9 cellular contexts compared by ENCODE assay signal in the genomic region with DNA sequence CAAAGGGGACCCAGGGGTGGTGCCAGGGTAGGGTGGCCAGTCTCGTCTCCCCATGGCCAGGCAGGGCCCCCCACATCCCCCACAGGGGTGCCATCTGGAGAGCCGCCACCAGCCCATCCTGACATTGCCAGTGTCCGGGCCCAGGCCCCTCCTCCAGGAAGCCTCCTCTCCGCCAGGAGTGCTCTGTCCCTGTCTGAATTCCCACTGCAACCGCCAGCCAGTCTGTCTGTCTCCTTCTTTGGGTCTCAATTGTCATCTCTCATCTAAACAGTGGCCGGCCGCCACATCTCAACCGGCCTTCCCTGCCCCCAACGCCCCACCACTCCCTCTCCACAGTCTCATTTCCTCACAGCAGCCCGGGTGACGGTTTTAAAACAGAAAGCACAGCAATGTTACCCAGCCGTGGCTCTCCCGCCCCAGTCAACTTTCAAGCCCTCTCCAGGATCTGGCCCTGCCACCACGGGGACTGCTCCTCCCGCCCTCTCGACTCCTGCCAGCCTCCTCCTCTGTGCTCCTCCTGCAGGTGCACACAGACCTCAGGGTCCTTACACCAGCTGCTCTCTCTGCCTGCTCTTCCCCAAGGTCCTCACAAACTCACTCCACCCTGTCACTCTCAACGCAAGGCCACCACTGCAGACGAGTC. TPM values are rescaled to one million over a fixed set of nuclear protein-coding genes. Genes with fewer than 3 reads are reported as not detected.
DNase-seq lines count a peak whose midpoint lies in the region; ATAC-seq lines count a peak whose summit lies in the region.
"Had no signal": no experiment of that assay in that cellular context is flagged by ENCODE, and none has a peak within 500 bp of the region (broad histone marks: within the 10 kb centered on the region; RNA-seq: fewer than 3 reads in every experiment).

No MANE protein-coding gene starts in this region.

- H3K27me3 Mint-ChIP-seq in effector memory CD8-positive, alpha-beta T cell = no peaks in the 10 kb centered on the region

- no peaks in the 10 kb centered on the region for H3K4me1 ChIP-seq in HAP-1

- H3K4me1 Mint-ChIP-seq in effector memory CD8-positive, alpha-beta T cell (ENCODE audit: low read depth in 2 of 2) = peaks cover 54 to 60% of the 10 kb centered on the region in 2 donors

- no peaks in the 10 kb centered on the region for H3K9me3 ChIP-seq in HAP-1

- peak; percentile 75 for DNase-seq in CD1c-positive myeloid dendritic cell (ENCODE audit: extremely low spot score)
- peak; percentile 38 for DNase-seq in T-helper 9 cell
- DNase-seq in effector memory CD8-positive, alpha-beta T cell = peak; percentile 49 to 58 (median 51)
- DNase-seq in retina = peak; percentile 67
- no peak for DNase-seq in H4 (ENCODE audit: low spot score)
- no peak for DNase-seq in HAP-1 (ENCODE audit: low spot score in 2 of 2)

- H3K4me3 ChIP-seq in HAP-1 = no peak overlapping the region
- H3K4me3 ChIP-seq: cardiac muscle cell had no signal

- H3K36me3 Mint-ChIP-seq in effector memory CD8-positive, alpha-beta T cell (ENCODE audit: insufficient read depth) = peaks cover 21% of the 10 kb centered on the region

- in situ Hi-C loops in HAP-1 (cut with MboI; ENCODE audit: low sequenced_read_pairs) = no loop called here

- H3K4me3 Mint-ChIP-seq in effector memory CD8-positive, alpha-beta T cell = peak overlapping the region; percentile 81 to 85

- no peaks in the 10 kb centered on the region for H3K27me3 ChIP-seq in HAP-1 (ENCODE audit: low read depth)
- H3K27me3 ChIP-seq: cardiac muscle cell had no signal

- no peaks in the 10 kb centered on the region for H3K9me3 Mint-ChIP-seq in effector memory CD8-positive, alpha-beta T cell

- ATAC-seq in GM19351 (IDR thresholded peaks at IDR 0.05; ENCODE audit: unreplicated experiment) = peak; percentile 31
- ATAC-seq in HG03442 (IDR thresholded peaks at IDR 0.05; ENCODE audit: unreplicated experiment) = peak; percentile 21
- peak; percentile 30 for ATAC-seq in effector memory CD8-positive, alpha-beta T cell (replicated peaks)

- peak overlapping the region; percentile 93 to 96 for H3K27ac Mint-ChIP-seq in effector memory CD8-positive, alpha-beta T cell

- H3K36me3 ChIP-seq in HAP-1 (replicated peaks) = no peaks in the 10 kb centered on the region
- H3K36me3 ChIP-seq: cardiac muscle cell had no signal

RNA-seq across cellular contexts. Expression of a gene that starts 57.0 kb away (rescaled TPM):
- total RNA-seq in H4 (2014; rRNA removed; shearing (Covaris generic)) = 4.6 and 5.7 TPM in 2 replicates

Comparison
In these comparisons a context has a peak if more than half of its experiments do, and no peak if none do; other contexts are left out.
1. DNase-seq: peak in CD1c-positive myeloid dendritic cell (single experiment), T-helper 9 cell (single experiment), effector memory CD8-positive, alpha-beta T cell (3 of 3) and retina (single experiment); none in H4 (single experiment) and HAP-1 (0 of 2).
2. Peak in every context shown above with its lines, with median percentiles within 50 percentile points of each other: ATAC-seq.